Comparison of ENCODE assay signal across 12 cellular contexts in the genomic region with DNA sequence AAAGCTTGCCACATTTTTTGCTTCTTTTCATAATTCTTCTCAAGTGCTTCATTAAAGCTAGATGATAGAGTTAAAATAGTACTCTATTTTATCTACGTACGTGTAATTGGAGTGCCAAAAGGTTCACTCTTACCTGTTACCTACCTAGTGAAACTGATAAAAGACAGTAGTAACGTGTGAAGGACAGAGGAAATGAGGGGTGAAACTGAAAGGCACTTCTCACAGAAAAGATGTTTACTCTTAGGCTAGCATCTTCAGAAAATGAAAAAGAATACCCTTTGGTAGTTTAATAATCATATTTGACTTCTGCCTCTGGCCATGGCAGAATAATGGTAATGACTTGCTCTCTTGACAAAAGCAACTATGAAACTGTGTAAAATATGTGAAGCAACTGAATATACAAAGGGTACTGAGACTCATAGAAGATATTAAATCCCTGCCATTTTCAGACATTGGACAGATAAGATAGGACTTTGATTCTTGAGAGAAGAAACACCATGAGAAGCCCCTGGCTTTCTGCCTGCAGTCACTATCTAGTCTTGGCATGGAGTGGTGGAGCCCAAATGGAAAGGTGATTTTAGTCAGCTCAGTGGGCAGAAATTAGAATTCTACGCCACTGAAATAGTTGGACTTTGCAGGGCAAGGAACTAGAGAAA. TPM values are rescaled to one million over a fixed set of nuclear protein-coding genes. Genes with fewer than 3 reads are reported as not detected.
DNase-seq lines count a peak whose midpoint lies in the region; ATAC-seq and TF ChIP-seq lines count a peak whose summit lies in the region.
"Had no signal": no experiment of that assay in that cellular context is flagged by ENCODE, and none has a peak within 500 bp of the region (broad histone marks: within the 10 kb centered on the region; RNA-seq: fewer than 3 reads in every experiment).

No MANE protein-coding gene starts in this region.

- ATAC-seq in GM19438 (IDR thresholded peaks at IDR 0.05; ENCODE audit: low read depth, unreplicated experiment) (peak; percentile 75), HG03097 (IDR thresholded peaks at IDR 0.05; ENCODE audit: low FRiP score, unreplicated experiment) (peak; percentile 60)
- peak; percentile 37 for ATAC-seq in activated naive CD8-positive, alpha-beta T cell treated with anti-CD3 and anti-CD28 coated beads, Interleukin-2, amount 10 ng/mL, durations not matched to agents 7 days and 5 days (ENCODE audit: low read depth)

- no peak overlapping the region for H3K4me3 ChIP-seq in GM12865 (ENCODE audit: low read depth, low read length)
- no peak overlapping the region for H3K4me3 ChIP-seq in esophagus muscularis mucosa
- H3K4me3 ChIP-seq: dorsolateral prefrontal cortex had no signal

- no peaks in the 10 kb centered on the region for H3K9me3 Mint-ChIP-seq in activated naive CD8-positive, alpha-beta T cell treated with anti-CD3 and anti-CD28 coated beads, Interleukin-2, amount 10 ng/mL, durations not matched to agents 7 days and 5 days

- no peak overlapping the region for H3K27ac ChIP-seq in esophagus muscularis mucosa (replicated peaks in 1 of 4)
- H3K27ac ChIP-seq: dorsolateral prefrontal cortex had no signal

- TF ChIP-seq CTCF in GM12865 (IDR thresholded peaks at IDR 0.05; ENCODE audit: insufficient read depth, low read depth, low read length, missing control alignments) (no peak), esophagus muscularis mucosa (IDR thresholded peaks at IDR 0.05) (no peak)

- peak; percentile 75 for DNase-seq in GM12865 (ENCODE audit: low read depth)
- DNase-seq in activated naive CD8-positive, alpha-beta T cell treated with anti-CD3 and anti-CD28 coated beads, Interleukin-2, amount 10 ng/mL, durations not matched to agents 7 days and 5 days, result no peak
- DNase-seq in epidermal melanocyte (ENCODE audit: insufficient read length, low spot score), result no peak
- DNase-seq in esophagus muscularis mucosa (ENCODE audit: extremely low spot score), result no peak
- no peak for DNase-seq in NCI-H748 (lab: John Stamatoyannopoulos, UW; ENCODE audit: unreplicated experiment)
- DNase-seq in ecto neural progenitor cell (ENCODE audit: low spot score), result no peak
- DNase-seq: activated CD4-positive, alpha-beta T cell treated with anti-CD3 and anti-CD28 coated beads, Interleukin-2, amount 50 U/mL, for 4 hours; DMS153; dorsolateral prefrontal cortex; NCI-H82 had no signal

- peaks cover 76% of the 10 kb centered on the region for H3K4me1 Mint-ChIP-seq in activated naive CD8-positive, alpha-beta T cell treated with anti-CD3 and anti-CD28 coated beads, Interleukin-2, amount 10 ng/mL, durations not matched to agents 7 days and 5 days

- no peaks in the 10 kb centered on the region for H3K27me3 Mint-ChIP-seq in activated naive CD8-positive, alpha-beta T cell treated with anti-CD3 and anti-CD28 coated beads, Interleukin-2, amount 10 ng/mL, durations not matched to agents 7 days and 5 days

- TF ChIP-seq POLR2A in esophagus muscularis mucosa (IDR thresholded peaks at IDR 0.05; ENCODE audit: low read depth), result no peak

- intact Hi-C loops in esophagus muscularis mucosa (cut with DNase I), result no loop called here

- peak overlapping the region; percentile 96 for H3K4me3 Mint-ChIP-seq in activated naive CD8-positive, alpha-beta T cell treated with anti-CD3 and anti-CD28 coated beads, Interleukin-2, amount 10 ng/mL, durations not matched to agents 7 days and 5 days

- H3K27ac Mint-ChIP-seq in activated naive CD8-positive, alpha-beta T cell treated with anti-CD3 and anti-CD28 coated beads, Interleukin-2, amount 10 ng/mL, durations not matched to agents 7 days and 5 days, result peak overlapping the region; percentile 96

- no peaks in the 10 kb centered on the region for H3K36me3 ChIP-seq in esophagus muscularis mucosa

- 97% methylated on average over 4 of the region's 4 CpGs for WGBS in esophagus muscularis mucosa

- TF ChIP-seq EP300 in esophagus muscularis mucosa (IDR thresholded peaks at IDR 0.05), result no peak

- no peaks in the 10 kb centered on the region for H3K36me3 Mint-ChIP-seq in activated naive CD8-positive, alpha-beta T cell treated with anti-CD3 and anti-CD28 coated beads, Interleukin-2, amount 10 ng/mL, durations not matched to agents 7 days and 5 days

- H3K9me3 ChIP-seq in esophagus muscularis mucosa, result no peaks in the 10 kb centered on the region

- no peaks in the 10 kb centered on the region for H3K27me3 ChIP-seq in esophagus muscularis mucosa
- H3K27me3 ChIP-seq: dorsolateral prefrontal cortex had no signal

- peaks cover 5 to 13% (median 8%) of the 10 kb centered on the region in 4 donors for H3K4me1 ChIP-seq in esophagus muscularis mucosa

- POLR2A ChIA-PET in activated naive CD8-positive, alpha-beta T cell treated with anti-CD3 and anti-CD28 coated beads, Interleukin-2, amount 10 ng/mL, durations not matched to agents 7 days and 5 days (lab: Charles Lee), result interaction anchor here (0.8 to 7.0 kb wide), 4 partner anchors 7 to 22 kb away, joined by 3 to 75 read pairs (median 12); a partner anchor contains a TSS

RNA-seq across cellular contexts. Expression of a gene that starts 6.3 kb away (rescaled TPM):
- 1,000 to 10,000 TPM; 1,124 to 1,144 TPM for total RNA-seq in activated naive CD8-positive, alpha-beta T cell treated with anti-CD3 and anti-CD28 coated beads, Interleukin-2, amount 10 ng/mL, durations not matched to agents 7 days and 5 days
- 10 to 100 TPM; 27.0 to 43.9 (median 37.3) TPM for total RNA-seq in esophagus muscularis mucosa

Comparison
In these comparisons a context has a peak if more than half of its experiments do, and no peak if none do; other contexts are left out.
1. RNA of a gene that starts 6.3 kb away (total RNA-seq): 1,124 to 1,144 TPM in activated naive CD8-positive, alpha-beta T cell treated with anti-CD3 and anti-CD28 coated beads, Interleukin-2, amount 10 ng/mL, durations not matched to agents 7 days and 5 days; 27.0 to 43.9 TPM in esophagus muscularis mucosa; every median in the first group is over 10 times any median in the second.
2. Peak in every context shown above with its lines, with median percentiles within 50 percentile points of each other: ATAC-seq.